Comparison of ENCODE assay signal across 15 cellular contexts in the genomic region with DNA sequence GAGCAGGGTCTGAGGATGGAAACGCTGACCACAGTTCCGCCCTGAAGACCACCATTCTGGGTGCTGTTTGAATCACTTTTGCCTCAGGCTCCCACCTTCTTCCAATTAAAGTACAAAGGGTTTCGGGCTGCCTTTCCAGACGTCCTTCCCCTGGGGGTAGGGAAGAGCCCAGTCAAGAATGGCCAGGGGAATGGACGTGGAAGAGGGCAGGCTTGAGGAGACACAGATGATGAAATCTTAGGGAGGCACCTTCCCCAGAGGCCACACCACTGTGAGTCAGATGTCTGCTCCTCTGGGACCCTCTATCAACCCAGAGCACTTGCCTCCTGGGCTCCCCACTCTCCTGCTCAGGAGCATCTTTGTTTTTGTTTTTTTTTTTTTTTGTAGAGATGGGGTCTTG. TPM values are rescaled to one million over a fixed set of nuclear protein-coding genes. Genes with fewer than 3 reads are reported as not detected.
DNase-seq lines count a peak whose midpoint lies in the region; ATAC-seq, FAIRE-seq and TF ChIP-seq lines count a peak whose summit lies in the region.
"Had no signal": no experiment of that assay in that cellular context is flagged by ENCODE, and none has a peak within 500 bp of the region (broad histone marks: within the 10 kb centered on the region; RNA-seq: fewer than 3 reads in every experiment).

No MANE protein-coding gene starts in this region.

- ATAC-seq in foreskin keratinocyte, result no peak
- ATAC-seq: pancreas had no signal

- H3K27me3 Mint-ChIP-seq in astrocyte (ENCODE audit: low read depth, unreplicated experiment), result no peaks in the 10 kb centered on the region
- no peaks in the 10 kb centered on the region for H3K27me3 Mint-ChIP-seq in mesothelial cell of epicardium (ENCODE audit: low read depth)

- no peaks in the 10 kb centered on the region for H4K20me1 ChIP-seq in astrocyte (ENCODE audit: insufficient read depth, low read length)

- no peaks in the 10 kb centered on the region for H3K9me3 Mint-ChIP-seq in astrocyte (ENCODE audit: unreplicated experiment)
- H3K9me3 Mint-ChIP-seq in mesothelial cell of epicardium, result no peaks in the 10 kb centered on the region
- H3K9me3 Mint-ChIP-seq: T-helper 1 cell treated with Interleukin-12 subunit alpha and Interleukin-12 subunit beta and Interleukin-4 antibody, amounts not matched to agents 30 μg/mL and 1 μg/mL, for 36 hours had no signal

- intact Hi-C loops in tibial artery (cut with DNase I; ENCODE audit: low total_unique reads), result no loop called here

- 67% methylated on average over 5 of the region's 5 CpGs for WGBS in HUES64

- DNase-seq in astrocyte (ENCODE audit: low read depth) (no peak), mesothelial cell of epicardium (ENCODE audit: low spot score in 2 of 2, unreplicated experiment in 2 of 2) (no peak), tibial artery (no peak), foreskin fibroblast (no peak), foreskin keratinocyte (no peak), SHP77 (lab: John Stamatoyannopoulos, UW) (no peak)
- DNase-seq: activated CD4-positive, alpha-beta T cell treated with anti-CD3 and anti-CD28 coated beads for 1 hour; activated gamma-delta T cell treated with Interleukin-2 at 50 U/mL for 16 hours; DMS79; kidney glomerular epithelial cell; pancreas; small intestine; thyroid gland had no signal

- H3K27me3 ChIP-seq in HUES64 (ENCODE audit: insufficient read depth, low read length), result no peaks in the 10 kb centered on the region
- no peaks in the 10 kb centered on the region for H3K27me3 ChIP-seq in astrocyte (ENCODE audit: insufficient read depth, low read length)
- H3K27me3 ChIP-seq in tibial artery, result no peaks in the 10 kb centered on the region
- no peaks in the 10 kb centered on the region for H3K27me3 ChIP-seq in foreskin keratinocyte
- H3K27me3 ChIP-seq: pancreas, thyroid gland had no signal

- H3K9ac ChIP-seq in HUES64 (ENCODE audit: low read depth, low read length) (no peak overlapping the region), astrocyte (ENCODE audit: low read length) (no peak overlapping the region)

- H3K27ac ChIP-seq in HUES64 (ENCODE audit: low read depth, low read length) (peak overlapping the region; percentile 32; the same call in 1 of the 2 replicates), astrocyte (ENCODE audit: low read depth, low read length) (no peak overlapping the region), tibial artery (peak overlapping the region; percentile 91 to 96), foreskin keratinocyte (no peak overlapping the region)
- H3K27ac ChIP-seq: pancreas, thyroid gland had no signal

- H3K36me3 ChIP-seq in HUES64 (ENCODE audit: insufficient read depth, low read length) (no peaks in the 10 kb centered on the region), astrocyte (ENCODE audit: insufficient read depth, low read length) (no peaks in the 10 kb centered on the region), tibial artery (no peaks in the 10 kb centered on the region)
- H3K36me3 ChIP-seq: pancreas, thyroid gland had no signal

- H3K4me2 ChIP-seq in astrocyte (ENCODE audit: low read length), result no peak overlapping the region

- H3K27ac Mint-ChIP-seq in astrocyte (ENCODE audit: unreplicated experiment) (peak overlapping the region; percentile 41), mesothelial cell of epicardium (peak overlapping the region; percentile 83)
- H3K27ac Mint-ChIP-seq: T-helper 1 cell treated with Interleukin-12 subunit alpha and Interleukin-12 subunit beta and Interleukin-4 antibody, amounts not matched to agents 30 μg/mL and 1 μg/mL, for 36 hours had no signal

- no peak for FAIRE-seq in astrocyte (lab: Jason Lieb, UNC)
- FAIRE-seq: pancreas, small intestine had no signal

- H3K4me1 Mint-ChIP-seq in astrocyte (ENCODE audit: low read depth, unreplicated experiment) (peaks cover 32% of the 10 kb centered on the region), mesothelial cell of epicardium (peaks cover 57% of the 10 kb centered on the region)

- H2AFZ ChIP-seq in astrocyte (ENCODE audit: low read depth, low read length), result no peak overlapping the region

- peaks cover 46% of the 10 kb centered on the region for H3K4me1 ChIP-seq in HUES64 (ENCODE audit: insufficient read depth, low read length)
- H3K4me1 ChIP-seq in astrocyte (ENCODE audit: insufficient read depth, low read length), result peaks cover 22% of the 10 kb centered on the region
- peaks cover 0 to 63% (median 49%) of the 10 kb centered on the region in 4 donors for H3K4me1 ChIP-seq in tibial artery
- H3K4me1 ChIP-seq in foreskin keratinocyte, result peaks cover 7% of the 10 kb centered on the region
- H3K4me1 ChIP-seq: pancreas had no signal

- no peaks in the 10 kb centered on the region for H3K79me2 ChIP-seq in astrocyte (ENCODE audit: insufficient read depth, low read length)

- TF ChIP-seq CTCF in astrocyte (IDR thresholded peaks at IDR 0.05; ENCODE audit: insufficient read depth, low read depth, low read length), result no peak
- TF ChIP-seq CTCF in mesothelial cell of epicardium (IDR thresholded peaks at IDR 0.05; ENCODE audit: unreplicated experiment), result no peak
- TF ChIP-seq CTCF in tibial artery (IDR thresholded peaks at IDR 0.05), result no peak
- TF ChIP-seq CTCF in foreskin fibroblast (IDR thresholded peaks at IDR 0.05; ENCODE audit: low read depth, low read length), result no peak
- TF ChIP-seq CTCF in foreskin keratinocyte (conservative IDR thresholded peaks at IDR 0.05), result no peak

- H3K9me3 ChIP-seq in HUES64 (ENCODE audit: insufficient read depth, low read depth, low read length) (no peaks in the 10 kb centered on the region), astrocyte (ENCODE audit: insufficient read depth, low read depth, low read length) (no peaks in the 10 kb centered on the region), tibial artery (no peaks in the 10 kb centered on the region)
- H3K9me3 ChIP-seq: pancreas, thyroid gland had no signal

- no peak overlapping the region for H3K4me3 Mint-ChIP-seq in astrocyte (ENCODE audit: unreplicated experiment)
- H3K4me3 Mint-ChIP-seq in mesothelial cell of epicardium, result no peak overlapping the region
- H3K4me3 Mint-ChIP-seq: T-helper 1 cell treated with Interleukin-12 subunit alpha and Interleukin-12 subunit beta and Interleukin-4 antibody, amounts not matched to agents 30 μg/mL and 1 μg/mL, for 36 hours had no signal

- H3K4me3 ChIP-seq in HUES64 (ENCODE audit: low read length) (no peak overlapping the region), astrocyte (ENCODE audit: insufficient read depth, low read depth, low read length) (no peak overlapping the region), tibial artery (no peak overlapping the region), foreskin fibroblast (ENCODE audit: low read depth in 1 of 2, low read length in 2 of 2) (no peak overlapping the region)
- H3K4me3 ChIP-seq: pancreas, thyroid gland had no signal

- H3K36me3 Mint-ChIP-seq in astrocyte (ENCODE audit: low read depth, unreplicated experiment) (peaks cover 6% of the 10 kb centered on the region), mesothelial cell of epicardium (no peaks in the 10 kb centered on the region)

RNA-seq across cellular contexts. Expression of a gene that starts 27.5 kb away (rescaled TPM):
- polyA plus RNA-seq in HUES64 (2013, experiment 1 of 2), result 35.2 TPM
- polyA plus RNA-seq in HUES64 (2013, experiment 2 of 2), result 34.0 TPM
- 31.3 and 38.3 TPM in 2 replicates for total RNA-seq in astrocyte
- 100 to 104 TPM (median 102 TPM) in 3 replicates for total RNA-seq in mesothelial cell of epicardium
- 31.0 and 40.9 TPM in 2 replicates for total RNA-seq in foreskin keratinocyte
- polyA plus RNA-seq in foreskin keratinocyte, result 12.5 and 17.4 TPM in 2 replicates

Comparison
In these comparisons a context has a peak if more than half of its experiments do, and no peak if none do; other contexts are left out.
1. H3K27ac ChIP-seq: peak in HUES64 (single experiment) and tibial artery (2 of 2); none in astrocyte (single experiment) and foreskin keratinocyte (single experiment).